ENCODE assay signal across 8 cellular contexts in genomic region chr6:34526992-34527728, GRCh38. TPM values are rescaled to one million over a fixed set of nuclear protein-coding genes. Genes with fewer than 3 reads are reported as not detected.
DNase-seq lines count a peak whose midpoint lies in the region; TF ChIP-seq lines count a peak whose summit lies in the region.

No MANE protein-coding gene starts in this region.

- H3K4me1 ChIP-seq in DOHH2 (ENCODE audit: control insufficient read depth, low read length) = peaks cover 12% of the 10 kb centered on the region
- peaks cover 9% of the 10 kb centered on the region for H3K4me1 ChIP-seq in HAP-1

- H3K4me3 ChIP-seq in DOHH2 (ENCODE audit: low read length) (peak overlapping the region; percentile 44), HAP-1 (peak overlapping the region; percentile 22), MG63 (no peak overlapping the region), fibroblast of villous mesenchyme (ENCODE audit: low read depth, low read length) (peak overlapping the region; percentile 31)

- H3K27me3 Mint-ChIP-seq in activated T-helper 2 cell treated with anti-CD3 and anti-CD28 coated beads, Interferon-gamma antibody, Interleukin-2, Interleukin-4, amounts not matched to agents 10 μg/mL and 5 μg/mL and 100 μg/mL, durations not matched to agents 14 hours and 24 hours and 36 hours (ENCODE audit: low read depth) = peaks cover 5% of the 10 kb centered on the region
- H3K27me3 Mint-ChIP-seq in nephron progenitor cell (ENCODE audit: low read depth, poor library complexity) = peaks cover 40% of the 10 kb centered on the region

- H3F3A ChIP-seq in DOHH2 (ENCODE audit: control insufficient read depth, insufficient read depth) = no peaks in the 10 kb centered on the region

- H4K20me1 ChIP-seq in DOHH2 (ENCODE audit: control insufficient read depth, insufficient read depth, low read depth, low read length) = no peaks in the 10 kb centered on the region

- in situ Hi-C loops in HAP-1 (cut with MboI; ENCODE audit: low sequenced_read_pairs) = no loop called here

- POLR2A ChIA-PET in RWPE1 (lab: Yijun Ruan, JAX; ENCODE audit: low non-redundant PET) = no interaction called here

- H3K4me3 Mint-ChIP-seq in activated T-helper 2 cell treated with anti-CD3 and anti-CD28 coated beads, Interferon-gamma antibody, Interleukin-2, Interleukin-4, amounts not matched to agents 10 μg/mL and 5 μg/mL and 100 μg/mL, durations not matched to agents 14 hours and 24 hours and 36 hours (ENCODE audit: low read depth) = peak overlapping the region; percentile 10
- peak overlapping the region; percentile 72 for H3K4me3 Mint-ChIP-seq in nephron progenitor cell

- peaks cover 3% of the 10 kb centered on the region for H3K4me1 Mint-ChIP-seq in activated T-helper 2 cell treated with anti-CD3 and anti-CD28 coated beads, Interferon-gamma antibody, Interleukin-2, Interleukin-4, amounts not matched to agents 10 μg/mL and 5 μg/mL and 100 μg/mL, durations not matched to agents 14 hours and 24 hours and 36 hours (ENCODE audit: low read depth)
- H3K4me1 Mint-ChIP-seq in nephron progenitor cell = peaks cover 51% of the 10 kb centered on the region

- H3K27me3 ChIP-seq in DOHH2 (ENCODE audit: control insufficient read depth, low read length) = no peaks in the 10 kb centered on the region
- H3K27me3 ChIP-seq in HAP-1 (ENCODE audit: low read depth) = no peaks in the 10 kb centered on the region
- H3K27me3 ChIP-seq in MG63 = no peaks in the 10 kb centered on the region

- no peaks in the 10 kb centered on the region for H3K9me3 ChIP-seq in DOHH2 (ENCODE audit: control insufficient read depth, insufficient read depth, low read length)
- no peaks in the 10 kb centered on the region for H3K9me3 ChIP-seq in HAP-1
- H3K9me3 ChIP-seq in MG63 = no peaks in the 10 kb centered on the region

- no peaks in the 10 kb centered on the region for H3K9me2 ChIP-seq in DOHH2 (replicated peaks; ENCODE audit: control insufficient read depth, low read length)

- intact Hi-C loops in activated T-helper 2 cell treated with anti-CD3 and anti-CD28 coated beads, Interferon-gamma antibody, Interleukin-2, Interleukin-4, amounts not matched to agents 10 μg/mL and 5 μg/mL and 100 μg/mL, durations not matched to agents 14 hours and 24 hours and 36 hours (cut with micrococcal nuclease) = loop anchor here (1.0 to 5.0 kb wide), 5 partner anchors 66 to 925 kb away; partner anchors contain the start of genes BLTP3A, FANCE and SMIM29

- CTCF ChIA-PET in RWPE1 (lab: Yijun Ruan, JAX) = interaction anchor here (0.6 to 1.5 kb wide), 6 partner anchors 11 to 83 kb away, joined by 3 to 4 read pairs (median 4); no protein-coding TSS in a partner anchor

- no peaks in the 10 kb centered on the region for H3K79me2 ChIP-seq in DOHH2 (ENCODE audit: control insufficient read depth, low read length)

- H3K27ac Mint-ChIP-seq in activated T-helper 2 cell treated with anti-CD3 and anti-CD28 coated beads, Interferon-gamma antibody, Interleukin-2, Interleukin-4, amounts not matched to agents 10 μg/mL and 5 μg/mL and 100 μg/mL, durations not matched to agents 14 hours and 24 hours and 36 hours = no peak overlapping the region
- H3K27ac Mint-ChIP-seq in nephron progenitor cell = no peak overlapping the region

- H3K9me3 Mint-ChIP-seq in activated T-helper 2 cell treated with anti-CD3 and anti-CD28 coated beads, Interferon-gamma antibody, Interleukin-2, Interleukin-4, amounts not matched to agents 10 μg/mL and 5 μg/mL and 100 μg/mL, durations not matched to agents 14 hours and 24 hours and 36 hours = no peaks in the 10 kb centered on the region
- no peaks in the 10 kb centered on the region for H3K9me3 Mint-ChIP-seq in nephron progenitor cell

- H3K27ac ChIP-seq in DOHH2 (ENCODE audit: low read depth, low read length) (no peak overlapping the region), RWPE1 (peak overlapping the region; percentile 37; the same call in 1 of the 2 replicates)

- H3K4me2 ChIP-seq in DOHH2 (ENCODE audit: low read length) = peak overlapping the region; percentile 68

- TF ChIP-seq CTCF in DOHH2 (IDR thresholded peaks at IDR 0.05; ENCODE audit: low read depth, low read length, poor library complexity, severe bottlenecking) (peak; percentile 60), RWPE1 (conservative IDR thresholded peaks at IDR 0.05; ENCODE audit: low read depth) (peak; percentile 77), fibroblast of villous mesenchyme (IDR thresholded peaks at IDR 0.05; ENCODE audit: insufficient read depth, low read depth, low read length) (peak; percentile 59), nephron progenitor cell (IDR thresholded peaks at IDR 0.05) (peak; percentile 56)

- no peaks in the 10 kb centered on the region for H3K36me3 ChIP-seq in DOHH2 (ENCODE audit: control insufficient read depth, low read length)
- H3K36me3 ChIP-seq in HAP-1 (replicated peaks) = no peaks in the 10 kb centered on the region
- H3K36me3 ChIP-seq in MG63 = no peaks in the 10 kb centered on the region

- no peaks in the 10 kb centered on the region for H3K36me3 Mint-ChIP-seq in activated T-helper 2 cell treated with anti-CD3 and anti-CD28 coated beads, Interferon-gamma antibody, Interleukin-2, Interleukin-4, amounts not matched to agents 10 μg/mL and 5 μg/mL and 100 μg/mL, durations not matched to agents 14 hours and 24 hours and 36 hours (ENCODE audit: low read depth)
- H3K36me3 Mint-ChIP-seq in nephron progenitor cell (ENCODE audit: low read depth) = no peaks in the 10 kb centered on the region

- DNase-seq in HAP-1 (ENCODE audit: low spot score in 2 of 2) (peak; percentile 93 to 98), MG63 (peak; percentile 85), RWPE1 (ENCODE audit: low spot score) (peak; percentile 95), fibroblast of villous mesenchyme (ENCODE audit: low read depth) (peak; percentile 89), nephron progenitor cell (peak; percentile 98)
- peak; percentile 93 for DNase-seq in activated T-helper 2 cell treated with anti-CD3 and anti-CD28 coated beads, Interferon-gamma antibody, Interleukin-2, Interleukin-4, amounts not matched to agents 10 μg/mL and 5 μg/mL and 100 μg/mL, durations not matched to agents 14 hours and 24 hours and 36 hours (ENCODE audit: low spot score)
- DNase-seq in stimulated activated naive CD4-positive, alpha-beta T cell treated with Interleukin-2 at 50 U/mL for 16 hours (lab: John Stamatoyannopoulos, UW) = peak; percentile 95

RNA-seq across cellular contexts. Expression of gene SPDEF, which starts 29.0 kb away (rescaled TPM):
- not detected in 2 replicates for total RNA-seq in MG63 (2014; rRNA removed; shearing (Covaris generic); ENCODE audit: low replicate concordance)
- total RNA-seq in activated T-helper 2 cell treated with anti-CD3 and anti-CD28 coated beads, Interferon-gamma antibody, Interleukin-2, Interleukin-4, amounts not matched to agents 10 μg/mL and 5 μg/mL and 100 μg/mL, durations not matched to agents 14 hours and 24 hours and 36 hours = 0.09 and 0.16 TPM in 2 replicates
- under 0.01 TPM in 2 replicates for total RNA-seq in fibroblast of villous mesenchyme
